Comparison of ENCODE assay signal across 9 cellular contexts in the genomic region with DNA sequence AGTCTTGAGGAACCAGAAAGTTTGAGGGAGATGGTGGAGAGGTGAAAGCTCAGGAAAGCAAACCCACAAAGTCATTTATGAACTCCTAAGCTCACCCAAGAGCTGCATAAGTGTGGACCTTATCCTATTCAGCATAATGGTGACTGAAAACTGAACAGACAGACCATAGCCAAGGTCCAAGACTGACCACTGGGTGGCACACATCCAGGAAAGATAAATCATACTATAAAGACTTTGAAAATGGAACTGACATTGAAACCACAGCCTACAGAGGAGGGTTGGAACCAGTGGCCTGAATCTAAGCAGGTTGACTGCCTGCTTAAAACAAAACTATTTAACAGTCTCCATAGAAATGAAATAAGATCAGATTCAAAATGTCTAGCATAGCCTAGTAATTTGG.
DNase-seq lines count a peak whose midpoint lies in the region; ATAC-seq and TF ChIP-seq lines count a peak whose summit lies in the region.
"Had no signal": no experiment of that assay in that cellular context is flagged by ENCODE, and none has a peak within 500 bp of the region (broad histone marks: within the 10 kb centered on the region; RNA-seq: fewer than 3 reads in every experiment).

No MANE protein-coding gene starts in this region.

- H3K36me3 Mint-ChIP-seq in activated CD4-positive, alpha-beta T cell treated with anti-CD3 and anti-CD28 coated beads for 36 hours (ENCODE audit: low read depth), result no peaks in the 10 kb centered on the region
- H3K36me3 Mint-ChIP-seq: CD4-positive, CD25-positive, alpha-beta regulatory T cell had no signal

- H3K4me3 ChIP-seq in mesenchymal stem cell (ENCODE audit: insufficient read depth in 1 of 2, low read depth in 1 of 2, low read length in 2 of 2) (no peak overlapping the region), thyroid gland (replicated peaks in 1 of 3) (no peak overlapping the region)

- H3K4ac ChIP-seq in mesenchymal stem cell (ENCODE audit: low read depth in 1 of 2, low read length in 2 of 2), result no peak overlapping the region

- no peak overlapping the region for H3K18ac ChIP-seq in mesenchymal stem cell (ENCODE audit: low read depth in 1 of 2, low read length in 2 of 2)

- no peak for TF ChIP-seq POLR2A in thyroid gland (IDR thresholded peaks at IDR 0.05)

- H2AFZ ChIP-seq in mesenchymal stem cell (ENCODE audit: low read depth, low read length), result no peak overlapping the region

- H2AK5ac ChIP-seq in mesenchymal stem cell (ENCODE audit: low read length, severe bottlenecking), result no peak overlapping the region

- H4K91ac ChIP-seq in mesenchymal stem cell (ENCODE audit: low read length), result no peak overlapping the region

- no peaks in the 10 kb centered on the region for H3K27me3 Mint-ChIP-seq in activated CD4-positive, alpha-beta T cell treated with anti-CD3 and anti-CD28 coated beads for 36 hours

- CTCF ChIA-PET in activated CD4-positive, alpha-beta T cell treated with anti-CD3 and anti-CD28 coated beads for 36 hours (lab: Charles Lee), result no interaction called here

- no peak overlapping the region for H2BK5ac ChIP-seq in mesenchymal stem cell (ENCODE audit: low read depth, low read length, poor library complexity, severe bottlenecking)

- H3K9me3 ChIP-seq in mesenchymal stem cell (ENCODE audit: control insufficient read depth, low read length) (peaks cover 8% of the 10 kb centered on the region), thyroid gland (no peaks in the 10 kb centered on the region)

- no peak overlapping the region for H3K23ac ChIP-seq in mesenchymal stem cell (ENCODE audit: low read length in 2 of 2)

- H2BK15ac ChIP-seq in mesenchymal stem cell (ENCODE audit: low read depth, poor library complexity, severe bottlenecking), result no peak overlapping the region

- H3K36me3 ChIP-seq in mesenchymal stem cell (ENCODE audit: control insufficient read depth in 1 of 2, insufficient read depth in 2 of 2, low read depth in 1 of 2, low read length in 2 of 2) (no peaks in the 10 kb centered on the region), thyroid gland (no peaks in the 10 kb centered on the region)

- H3K27ac Mint-ChIP-seq in activated CD4-positive, alpha-beta T cell treated with anti-CD3 and anti-CD28 coated beads for 36 hours, result no peak overlapping the region

- H3K4me1 Mint-ChIP-seq in activated CD4-positive, alpha-beta T cell treated with anti-CD3 and anti-CD28 coated beads for 36 hours, result no peaks in the 10 kb centered on the region
- H3K4me1 Mint-ChIP-seq: CD4-positive, CD25-positive, alpha-beta regulatory T cell had no signal

- intact Hi-C loops in activated CD4-positive, alpha-beta T cell treated with anti-CD3 and anti-CD28 coated beads for 36 hours (cut with DNase I, micrococcal nuclease), result no loop called here
- intact Hi-C loops in thyroid gland (cut with DNase I), result no loop called here

- H4K8ac ChIP-seq in mesenchymal stem cell (ENCODE audit: low read length), result no peak overlapping the region

- H3K79me1 ChIP-seq in mesenchymal stem cell (replicated peaks; ENCODE audit: low read length, poor library complexity, severe bottlenecking), result no peaks in the 10 kb centered on the region

- peak; percentile 3 for DNase-seq in activated CD4-positive, alpha-beta T cell treated with anti-CD3 and anti-CD28 coated beads for 36 hours
- DNase-seq in activated CD4-positive, alpha-beta T cell treated with anti-CD3 and anti-CD28 coated beads, Interleukin-2, amount 50 U/mL, for 1 hour, result no peak
- peak; percentile 12 to 15 for DNase-seq in SHP77 (lab: John Stamatoyannopoulos, UW)
- DNase-seq in mesenchymal stem cell, result peak; percentile 18
- no peak for DNase-seq in NCI-H1436 (lab: John Stamatoyannopoulos, UW)
- DNase-seq in thyroid gland, result no peak
- DNase-seq: CD4-positive, CD25-positive, alpha-beta regulatory T cell had no signal

- H3K4me2 ChIP-seq in mesenchymal stem cell (ENCODE audit: low read length, poor library complexity, severe bottlenecking), result no peak overlapping the region

- H3K14ac ChIP-seq in mesenchymal stem cell (ENCODE audit: low read length in 2 of 2), result no peak overlapping the region

- ATAC-seq in activated CD4-positive, alpha-beta T cell treated with anti-CD3 and anti-CD28 coated beads for 36 hours, result no peak
- ATAC-seq in HG03060 (IDR thresholded peaks at IDR 0.05; ENCODE audit: low read depth, unreplicated experiment) (peak; percentile 92), GM21447 (IDR thresholded peaks at IDR 0.05; ENCODE audit: unreplicated experiment) (no peak)

- no peak overlapping the region for H3K4me3 Mint-ChIP-seq in activated CD4-positive, alpha-beta T cell treated with anti-CD3 and anti-CD28 coated beads for 36 hours
- H3K4me3 Mint-ChIP-seq: CD4-positive, CD25-positive, alpha-beta regulatory T cell had no signal

- no peak for TF ChIP-seq CTCF in thyroid gland (IDR thresholded peaks at IDR 0.05)

- H3K9ac ChIP-seq in mesenchymal stem cell (ENCODE audit: low read length), result no peak overlapping the region

- H3K9me3 Mint-ChIP-seq in activated CD4-positive, alpha-beta T cell treated with anti-CD3 and anti-CD28 coated beads for 36 hours (ENCODE audit: low read depth), result peaks cover 9% of the 10 kb centered on the region

- no peak overlapping the region for H2BK120ac ChIP-seq in mesenchymal stem cell (ENCODE audit: low read depth, low read length)

- no peaks in the 10 kb centered on the region for H3K4me1 ChIP-seq in mesenchymal stem cell (ENCODE audit: control insufficient read depth, insufficient read depth, low read depth, low read length)
- no peaks in the 10 kb centered on the region for H3K4me1 ChIP-seq in thyroid gland

- H2BK12ac ChIP-seq in mesenchymal stem cell (ENCODE audit: low read length in 2 of 2), result no peak overlapping the region

- H3K27ac ChIP-seq in mesenchymal stem cell (ENCODE audit: low read length, poor library complexity, severe bottlenecking) (no peak overlapping the region), thyroid gland (no peak overlapping the region)

- H3K27me3 ChIP-seq in mesenchymal stem cell (ENCODE audit: control insufficient read depth in 1 of 2, insufficient read depth in 1 of 2, low read length in 2 of 2), result no peaks in the 10 kb centered on the region
- H3K27me3 ChIP-seq in thyroid gland, result no peaks in the 10 kb centered on the region

- POLR2A ChIA-PET in activated CD4-positive, alpha-beta T cell treated with anti-CD3 and anti-CD28 coated beads for 36 hours (lab: Charles Lee), result no interaction called here

Comparison
In these comparisons a context has a peak if more than half of its experiments do, and no peak if none do; other contexts are left out.
1. DNase-seq: peak in activated CD4-positive, alpha-beta T cell treated with anti-CD3 and anti-CD28 coated beads for 36 hours (single experiment), SHP77 (2 of 2) and mesenchymal stem cell (single experiment); none in activated CD4-positive, alpha-beta T cell treated with anti-CD3 and anti-CD28 coated beads, Interleukin-2, amount 50 U/mL, for 1 hour (single experiment), NCI-H1436 (single experiment) and thyroid gland (0 of 2).